ENCODE assay signal across 8 cellular contexts in the genomic region with DNA sequence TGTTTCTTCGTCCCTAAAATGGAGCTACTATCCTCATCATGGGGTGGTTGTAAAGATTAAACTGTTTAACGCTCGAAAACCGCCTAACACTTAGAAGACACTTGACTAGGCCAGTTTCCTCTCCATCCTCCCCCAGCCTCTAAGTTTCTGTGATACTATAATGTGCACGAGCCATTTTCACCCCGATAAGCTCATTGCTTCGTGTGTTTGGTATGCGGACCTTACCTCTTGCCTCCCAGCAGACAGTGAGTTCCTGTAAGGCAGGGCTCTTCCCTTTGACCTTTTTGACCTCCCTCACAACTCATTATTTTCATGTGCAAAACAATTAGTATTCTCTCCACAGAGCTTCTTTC. TPM values are rescaled to one million over a fixed set of nuclear protein-coding genes. Genes with fewer than 3 reads are reported as not detected.
DNase-seq lines count a peak whose midpoint lies in the region; TF ChIP-seq lines count a peak whose summit lies in the region.

No MANE protein-coding gene starts in this region.

- H3K27me3 ChIP-seq in PC-9 (ENCODE audit: insufficient read depth, low read depth), result no peaks in the 10 kb centered on the region

- H3K4me3 ChIP-seq in PC-9, result peak overlapping the region; percentile 99

- DNase-seq in activated naive CD4-positive, alpha-beta T cell treated with anti-CD3 and anti-CD28 coated beads for 36 hours, result no peak
- DNase-seq in activated naive CD4-positive, alpha-beta T cell treated with anti-CD3 and anti-CD28 coated beads, Interleukin-2, amount 50 U/mL, for 16 hours, result no peak
- DNase-seq in PC-9 (no peak), erythroblast (lab: John Stamatoyannopoulos, UW) (peak in 1 of 2 experiments; percentile 67), osteocyte (ENCODE audit: extremely low spot score, unreplicated experiment) (no peak), dedifferentiated amniotic fluid mesenchymal stem cell (ENCODE audit: extremely low spot score) (no peak), NCI-H345 (lab: John Stamatoyannopoulos, UW) (no peak)
- no peak for DNase-seq in activated CD8-positive, alpha-beta memory T cell treated with anti-CD3 and anti-CD28 coated beads for 24 hours

- intact Hi-C loops in activated naive CD4-positive, alpha-beta T cell treated with anti-CD3 and anti-CD28 coated beads for 36 hours (cut with micrococcal nuclease), result loop anchor here (1.0 kb wide), 3 partner anchors 47 to 181 kb away; partner anchors contain the start of genes PPHLN1, YAF2 and ZCRB1
- intact Hi-C loops in PC-9 (cut with micrococcal nuclease; ENCODE audit: unreplicated experiment), result no loop called here

- H3K4me3 Mint-ChIP-seq in activated naive CD4-positive, alpha-beta T cell treated with anti-CD3 and anti-CD28 coated beads for 36 hours, result peak overlapping the region; percentile 75
- H3K4me3 Mint-ChIP-seq in osteocyte (ENCODE audit: unreplicated experiment), result peak overlapping the region; percentile 74

- TSS peak; percentile 99 for BruUV-seq in PC-9 (replicated peaks; lab: Mats Ljungman, UMichigan)

- peaks cover 22% of the 10 kb centered on the region for H3K4me1 ChIP-seq in PC-9 (replicated peaks; ENCODE audit: insufficient read depth)

- peak overlapping the region; percentile 97 for H3K4me2 ChIP-seq in PC-9

- CTCF ChIA-PET in activated naive CD4-positive, alpha-beta T cell treated with anti-CD3 and anti-CD28 coated beads for 36 hours (lab: Charles Lee), result interaction anchor here (0.6 to 1.3 kb wide), 6 partner anchors 9 to 1641 kb away, joined by 3 read pairs; no protein-coding TSS in a partner anchor
- CTCF ChIA-PET in PC-9 (lab: Charles Lee), result interaction anchor here (0.6 kb wide), 1 partner anchor 43 kb away, joined by 11 read pairs; no protein-coding TSS in a partner anchor

- H3K36me3 Mint-ChIP-seq in activated naive CD4-positive, alpha-beta T cell treated with anti-CD3 and anti-CD28 coated beads for 36 hours (ENCODE audit: low read depth), result no peaks in the 10 kb centered on the region
- H3K36me3 Mint-ChIP-seq in osteocyte (ENCODE audit: unreplicated experiment), result no peaks in the 10 kb centered on the region

- peak; percentile 61 for TF ChIP-seq POLR2A in erythroblast (IDR thresholded peaks at IDR 0.05; ENCODE audit: low read length)

- POLR2A ChIA-PET in PC-9 (lab: Charles Lee; ENCODE audit: unreplicated experiment), result interaction anchor here (0.6 kb wide), 1 partner anchor 92 kb away, joined by 8 read pairs; no protein-coding TSS in a partner anchor

- H3K79me2 ChIP-seq in PC-9 (ENCODE audit: low read depth), result peaks cover 40% of the 10 kb centered on the region

- peaks cover 14% of the 10 kb centered on the region; the same call in 1 of the 2 replicates for H3F3A ChIP-seq in PC-9 (ENCODE audit: insufficient read depth, low read depth)

- no peaks in the 10 kb centered on the region for H3K36me3 ChIP-seq in PC-9 (ENCODE audit: low read depth)

- no peak for TF ChIP-seq CTCF in PC-9 (conservative IDR thresholded peaks at IDR 0.05)
- TF ChIP-seq CTCF in osteocyte (IDR thresholded peaks at IDR 0.05), result no peak

- H3K27ac Mint-ChIP-seq in activated naive CD4-positive, alpha-beta T cell treated with anti-CD3 and anti-CD28 coated beads for 36 hours, result peak overlapping the region; percentile 52
- peak overlapping the region; percentile 76 for H3K27ac Mint-ChIP-seq in osteocyte (ENCODE audit: unreplicated experiment)

- H4K20me1 ChIP-seq in PC-9 (ENCODE audit: insufficient read depth), result no peaks in the 10 kb centered on the region

- no peaks in the 10 kb centered on the region for H3K9me3 Mint-ChIP-seq in activated naive CD4-positive, alpha-beta T cell treated with anti-CD3 and anti-CD28 coated beads for 36 hours
- H3K9me3 Mint-ChIP-seq in osteocyte (ENCODE audit: unreplicated experiment), result no peaks in the 10 kb centered on the region

- H3K27me3 Mint-ChIP-seq in activated naive CD4-positive, alpha-beta T cell treated with anti-CD3 and anti-CD28 coated beads for 36 hours (ENCODE audit: low read depth), result no peaks in the 10 kb centered on the region
- H3K27me3 Mint-ChIP-seq in osteocyte (ENCODE audit: unreplicated experiment), result no peaks in the 10 kb centered on the region

- H3K9me3 ChIP-seq in PC-9 (ENCODE audit: insufficient read depth, low read depth), result no peaks in the 10 kb centered on the region

- peaks cover 28% of the 10 kb centered on the region for H3K4me1 Mint-ChIP-seq in activated naive CD4-positive, alpha-beta T cell treated with anti-CD3 and anti-CD28 coated beads for 36 hours (ENCODE audit: low read depth)
- peaks cover 27% of the 10 kb centered on the region for H3K4me1 Mint-ChIP-seq in osteocyte (ENCODE audit: unreplicated experiment)

- H3K9me2 ChIP-seq in PC-9 (ENCODE audit: insufficient read depth), result no peaks in the 10 kb centered on the region

- peak overlapping the region; percentile 96 for H2AFZ ChIP-seq in PC-9

- peak overlapping the region; percentile 70 for H3K27ac ChIP-seq in PC-9

RNA-seq across cellular contexts. Expression of gene GXYLT1, which starts 0.5 kb away (rescaled TPM):
- 1 to 10 TPM; 4.6 to 5.1 TPM for total RNA-seq in activated naive CD4-positive, alpha-beta T cell treated with anti-CD3 and anti-CD28 coated beads for 36 hours
- total RNA-seq in PC-9 (2021) (7.8 TPM in 2 replicates), osteocyte (8.5 and 9.9 TPM in 2 replicates)
